Comparison of ENCODE assay signal across 1 cellular context in the genomic region with DNA sequence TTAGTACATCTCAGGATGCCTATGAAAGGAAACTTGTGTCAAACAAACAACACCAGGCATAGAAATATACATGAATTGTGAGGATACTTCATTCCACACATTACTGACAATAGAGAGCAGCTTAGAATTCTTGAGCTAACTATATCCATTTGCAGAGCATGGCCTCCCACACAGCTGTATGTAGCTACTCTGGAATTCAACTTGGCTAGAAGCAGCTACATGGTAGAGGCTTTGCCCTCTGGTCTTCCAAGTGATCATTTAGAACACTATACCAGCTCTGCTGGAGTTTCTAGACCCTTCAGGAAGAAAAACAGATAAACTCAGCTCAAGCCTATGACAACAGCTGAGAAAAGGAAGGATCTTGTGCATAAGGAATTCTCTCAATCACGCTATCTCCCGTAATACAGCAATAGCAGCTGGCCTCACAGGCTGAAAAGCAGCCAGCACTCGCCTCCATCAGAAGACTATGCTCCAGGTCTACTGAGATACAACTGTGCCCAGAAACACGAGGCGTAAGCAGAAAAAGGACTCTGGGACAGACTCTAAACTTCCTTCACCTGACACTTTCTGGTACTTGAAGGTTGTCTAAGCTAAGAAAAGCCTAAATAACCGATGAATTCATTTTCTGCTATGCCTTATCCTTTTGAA.
TF ChIP-seq lines count a peak whose summit lies in the region.

No MANE protein-coding gene starts in this region.

TF ChIP-seq in GM12878, 131 proteins besides CTCF, POLR2A, EP300 and RAD21:
- TF ChIP-seq ZZZ3 (IDR thresholded peaks at IDR 0.05; ENCODE audit: control insufficient read depth, insufficient read length, low read depth), result peak; percentile 10
- TF ChIP-seq, protein P1, sequence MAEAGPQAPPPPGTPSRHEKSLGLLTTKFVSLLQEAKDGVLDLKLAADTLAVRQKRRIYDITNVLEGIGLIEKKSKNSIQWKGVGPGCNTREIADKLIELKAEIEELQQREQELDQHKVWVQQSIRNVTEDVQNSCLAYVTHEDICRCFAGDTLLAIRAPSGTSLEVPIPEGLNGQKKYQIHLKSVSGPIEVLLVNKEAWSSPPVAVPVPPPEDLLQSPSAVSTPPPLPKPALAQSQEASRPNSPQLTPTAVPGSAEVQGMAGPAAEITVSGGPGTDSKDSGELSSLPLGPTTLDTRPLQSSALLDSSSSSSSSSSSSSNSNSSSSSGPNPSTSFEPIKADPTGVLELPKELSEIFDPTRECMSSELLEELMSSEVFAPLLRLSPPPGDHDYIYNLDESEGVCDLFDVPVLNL (IDR thresholded peaks at IDR 0.05; ENCODE audit: low read depth, low read length), result no peak
TF ChIP-seq in GM12878: peak in this region for 1.
